In the genomic region with DNA sequence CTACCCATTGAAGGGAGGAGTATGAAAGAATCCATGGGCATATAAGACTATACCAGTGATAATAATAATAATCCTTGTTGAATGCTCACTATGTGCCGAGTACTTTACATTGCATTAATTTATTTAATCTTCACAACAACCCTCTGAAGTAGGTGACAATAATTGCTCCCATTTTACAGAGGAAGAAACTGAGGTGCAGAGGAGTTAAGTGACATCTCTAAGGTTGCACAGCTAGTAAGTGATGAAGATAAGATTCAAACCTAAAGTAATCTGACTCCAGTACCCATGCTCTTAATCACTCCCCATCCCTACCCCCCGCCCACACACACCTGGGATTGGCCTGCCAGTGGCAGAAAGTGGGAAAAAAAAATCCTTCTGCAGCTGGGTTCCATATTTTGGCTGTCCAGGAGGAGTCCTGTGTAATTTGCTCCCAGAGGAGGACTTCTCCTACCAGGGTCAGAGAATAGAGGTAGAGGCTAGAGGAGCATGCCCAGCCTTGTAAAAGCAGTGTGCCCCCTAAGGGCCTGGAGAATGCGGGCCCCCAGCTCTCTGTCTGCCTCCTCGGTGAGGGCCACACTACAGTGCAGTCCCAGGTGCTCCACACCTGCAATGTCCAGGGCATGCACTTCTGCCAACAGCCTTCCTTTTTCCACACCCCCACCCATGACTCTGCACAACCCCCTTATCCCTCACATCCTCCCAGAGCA, we compare ENCODE assay signal across 1 cellular context.
TF ChIP-seq lines count a peak whose summit lies in the region.

No MANE protein-coding gene starts in this region.

TF ChIP-seq in SK-N-SH, 30 proteins besides CTCF, POLR2A, EP300 and RAD21 (continued from another document):
- TF ChIP-seq, protein P1, sequence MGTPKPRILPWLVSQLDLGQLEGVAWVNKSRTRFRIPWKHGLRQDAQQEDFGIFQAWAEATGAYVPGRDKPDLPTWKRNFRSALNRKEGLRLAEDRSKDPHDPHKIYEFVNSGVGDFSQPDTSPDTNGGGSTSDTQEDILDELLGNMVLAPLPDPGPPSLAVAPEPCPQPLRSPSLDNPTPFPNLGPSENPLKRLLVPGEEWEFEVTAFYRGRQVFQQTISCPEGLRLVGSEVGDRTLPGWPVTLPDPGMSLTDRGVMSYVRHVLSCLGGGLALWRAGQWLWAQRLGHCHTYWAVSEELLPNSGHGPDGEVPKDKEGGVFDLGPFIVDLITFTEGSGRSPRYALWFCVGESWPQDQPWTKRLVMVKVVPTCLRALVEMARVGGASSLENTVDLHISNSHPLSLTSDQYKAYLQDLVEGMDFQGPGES (IDR thresholded peaks at IDR 0.05; ENCODE audit: low read depth, low read length): no peak
- TF ChIP-seq MEF2A (IDR thresholded peaks at IDR 0.05; ENCODE audit: borderline replicate concordance, low read depth): no peak
- TF ChIP-seq, protein P2, sequence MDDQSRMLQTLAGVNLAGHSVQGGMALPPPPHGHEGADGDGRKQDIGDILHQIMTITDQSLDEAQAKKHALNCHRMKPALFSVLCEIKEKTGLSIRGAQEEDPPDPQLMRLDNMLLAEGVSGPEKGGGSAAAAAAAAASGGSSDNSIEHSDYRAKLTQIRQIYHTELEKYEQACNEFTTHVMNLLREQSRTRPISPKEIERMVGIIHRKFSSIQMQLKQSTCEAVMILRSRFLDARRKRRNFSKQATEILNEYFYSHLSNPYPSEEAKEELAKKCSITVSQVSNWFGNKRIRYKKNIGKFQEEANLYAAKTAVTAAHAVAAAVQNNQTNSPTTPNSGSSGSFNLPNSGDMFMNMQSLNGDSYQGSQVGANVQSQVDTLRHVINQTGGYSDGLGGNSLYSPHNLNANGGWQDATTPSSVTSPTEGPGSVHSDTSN (IDR thresholded peaks at IDR 0.05): no peak
- TF ChIP-seq EZH2phosphoT487 (IDR thresholded peaks at IDR 0.05; ENCODE audit: borderline replicate concordance, low read depth): no peak
- TF ChIP-seq, protein P3, sequence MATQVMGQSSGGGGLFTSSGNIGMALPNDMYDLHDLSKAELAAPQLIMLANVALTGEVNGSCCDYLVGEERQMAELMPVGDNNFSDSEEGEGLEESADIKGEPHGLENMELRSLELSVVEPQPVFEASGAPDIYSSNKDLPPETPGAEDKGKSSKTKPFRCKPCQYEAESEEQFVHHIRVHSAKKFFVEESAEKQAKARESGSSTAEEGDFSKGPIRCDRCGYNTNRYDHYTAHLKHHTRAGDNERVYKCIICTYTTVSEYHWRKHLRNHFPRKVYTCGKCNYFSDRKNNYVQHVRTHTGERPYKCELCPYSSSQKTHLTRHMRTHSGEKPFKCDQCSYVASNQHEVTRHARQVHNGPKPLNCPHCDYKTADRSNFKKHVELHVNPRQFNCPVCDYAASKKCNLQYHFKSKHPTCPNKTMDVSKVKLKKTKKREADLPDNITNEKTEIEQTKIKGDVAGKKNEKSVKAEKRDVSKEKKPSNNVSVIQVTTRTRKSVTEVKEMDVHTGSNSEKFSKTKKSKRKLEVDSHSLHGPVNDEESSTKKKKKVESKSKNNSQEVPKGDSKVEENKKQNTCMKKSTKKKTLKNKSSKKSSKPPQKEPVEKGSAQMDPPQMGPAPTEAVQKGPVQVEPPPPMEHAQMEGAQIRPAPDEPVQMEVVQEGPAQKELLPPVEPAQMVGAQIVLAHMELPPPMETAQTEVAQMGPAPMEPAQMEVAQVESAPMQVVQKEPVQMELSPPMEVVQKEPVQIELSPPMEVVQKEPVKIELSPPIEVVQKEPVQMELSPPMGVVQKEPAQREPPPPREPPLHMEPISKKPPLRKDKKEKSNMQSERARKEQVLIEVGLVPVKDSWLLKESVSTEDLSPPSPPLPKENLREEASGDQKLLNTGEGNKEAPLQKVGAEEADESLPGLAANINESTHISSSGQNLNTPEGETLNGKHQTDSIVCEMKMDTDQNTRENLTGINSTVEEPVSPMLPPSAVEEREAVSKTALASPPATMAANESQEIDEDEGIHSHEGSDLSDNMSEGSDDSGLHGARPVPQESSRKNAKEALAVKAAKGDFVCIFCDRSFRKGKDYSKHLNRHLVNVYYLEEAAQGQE (IDR thresholded peaks at IDR 0.05; ENCODE audit: low read depth, low read length): no peak
- TF ChIP-seq MXI1 (IDR thresholded peaks at IDR 0.05; ENCODE audit: low read depth, low read length): no peak
